In the genomic region with DNA sequence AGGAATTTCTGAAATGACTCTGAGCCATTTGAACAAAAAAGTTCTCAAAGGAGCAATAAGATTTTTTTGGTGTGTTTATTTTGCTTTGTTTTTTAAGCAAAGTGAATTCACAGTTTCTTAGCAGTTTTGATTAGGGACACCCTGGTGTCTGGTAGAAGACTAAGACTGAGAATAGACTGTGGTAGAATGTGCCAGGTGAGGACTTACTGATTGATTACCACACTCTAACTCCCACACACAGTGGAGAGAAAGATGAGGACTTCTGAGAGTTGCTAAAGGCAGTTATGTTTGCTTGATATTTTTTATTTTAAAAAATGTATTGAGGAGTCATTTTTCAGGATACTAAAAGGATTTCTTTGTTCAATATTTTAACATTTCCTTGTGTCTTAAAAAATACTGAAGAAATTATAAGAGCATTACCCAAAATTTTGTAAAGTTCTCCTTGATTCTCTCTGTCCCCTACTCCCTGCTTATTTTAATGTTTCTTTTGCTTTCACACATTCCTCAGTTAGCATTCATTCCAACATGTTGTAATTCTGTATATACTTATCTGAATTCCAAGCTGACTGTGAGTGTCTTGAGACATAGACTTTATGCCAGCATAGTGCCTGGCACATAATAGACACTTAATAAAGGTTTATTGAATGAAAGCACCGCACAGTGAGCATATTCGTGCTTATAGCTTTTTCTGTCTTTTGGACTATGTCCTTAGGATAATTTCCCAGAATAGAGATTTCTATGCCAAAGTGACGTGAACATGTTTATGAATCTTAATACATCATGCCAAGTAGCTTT, we compare ENCODE assay signal across 1 cellular context.
A peak's percentile ranks its signal among the peaks of the same experiment; 100 is the strongest.
TF ChIP-seq lines count a peak whose summit lies in the region.

No MANE protein-coding gene starts in this region.

TF ChIP-seq in HEK293, 187 proteins besides CTCF, POLR2A, EP300 and RAD21 (continued from another document):
- TF ChIP-seq ZNF660 (tag by site-specific recombination; IDR thresholded peaks at IDR 0.05) (0 out of 2 replicates have a peak, but pooled peaks have one; percentile 60), ZNF155 (tag by site-specific recombination; IDR thresholded peaks at IDR 0.05) (no peak), PRDM10 (tag by site-specific recombination; IDR thresholded peaks at IDR 0.05) (no peak)
TF ChIP-seq in HEK293: peak in this region for 1.
